8 cellular contexts compared by ENCODE assay signal in genomic region chr17:15340966-15341365, GRCh38. TPM values are rescaled to one million over a fixed set of nuclear protein-coding genes. Genes with fewer than 3 reads are reported as not detected.
A peak's percentile ranks its signal among the peaks of the same experiment; 100 is the strongest.
DNase-seq lines count a peak whose midpoint lies in the region; ATAC-seq and TF ChIP-seq lines count a peak whose summit lies in the region.

No MANE protein-coding gene starts in this region.

- H3K4me3 ChIP-seq in GM23338 (peak overlapping the region; percentile 87), hepatocyte (peak overlapping the region; percentile 40), rectal smooth muscle tissue (ENCODE audit: low read length) (peak overlapping the region; percentile 76)

- no peaks in the 10 kb centered on the region for H3K9me3 ChIP-seq in hepatocyte (ENCODE audit: low read depth)

- H3K4me1 ChIP-seq in GM23338 (ENCODE audit: insufficient read depth) (peaks cover 3% of the 10 kb centered on the region), hepatocyte (ENCODE audit: insufficient read depth) (peaks cover 3% of the 10 kb centered on the region), rectal smooth muscle tissue (ENCODE audit: control insufficient read depth, insufficient read depth, low read length) (peaks cover 3% of the 10 kb centered on the region)

- H3K27me3 ChIP-seq in GM23338 (ENCODE audit: insufficient read depth) (peaks cover 15% of the 10 kb centered on the region), hepatocyte (peaks cover 13% of the 10 kb centered on the region), rectal smooth muscle tissue (ENCODE audit: control insufficient read depth, insufficient read depth, low read length) (no peaks in the 10 kb centered on the region)

- H3K79me2 ChIP-seq in GM23338 (replicated peaks; ENCODE audit: insufficient read depth) (no peaks in the 10 kb centered on the region), hepatocyte (no peaks in the 10 kb centered on the region)

- DNase-seq in GM23338 (ENCODE audit: low spot score) (peak; percentile 60), hepatocyte (ENCODE audit: low spot score) (no peak), substantia nigra (lab: John Stamatoyannopoulos, UW) (no peak), OCI-M1 (lab: John Stamatoyannopoulos, UW) (no peak)
- no peak for DNase-seq in activated naive CD8-positive, alpha-beta T cell treated with anti-CD3 and anti-CD28 coated beads for 36 hours

- no peak overlapping the region for H3K9ac ChIP-seq in rectal smooth muscle tissue (ENCODE audit: low read length)

- H3K27me3 Mint-ChIP-seq in GM23338 (ENCODE audit: insufficient read depth, low read depth, poor library complexity) = peaks cover 5% of the 10 kb centered on the region
- peaks cover 70% of the 10 kb centered on the region for H3K27me3 Mint-ChIP-seq in activated naive CD8-positive, alpha-beta T cell treated with anti-CD3 and anti-CD28 coated beads for 36 hours

- ATAC-seq in GM23338 (peak; percentile 56), GM21786 (IDR thresholded peaks at IDR 0.05; ENCODE audit: unreplicated experiment) (no peak), HG03520 (IDR thresholded peaks at IDR 0.05; ENCODE audit: unreplicated experiment) (no peak)

- no peaks in the 10 kb centered on the region; the same call in 1 of the 2 replicates for H4K20me1 ChIP-seq in GM23338 (replicated peaks; ENCODE audit: insufficient read depth)
- no peaks in the 10 kb centered on the region for H4K20me1 ChIP-seq in hepatocyte (ENCODE audit: insufficient read depth, poor library complexity, severe bottlenecking)

- H3F3A ChIP-seq in GM23338 (replicated peaks; ENCODE audit: low read depth) = peaks cover 3% of the 10 kb centered on the region; the same call in 1 of the 2 replicates

- H3K4me1 Mint-ChIP-seq in GM23338 = peaks cover 7% of the 10 kb centered on the region; the same call in 2 of the 3 replicates
- H3K4me1 Mint-ChIP-seq in activated naive CD8-positive, alpha-beta T cell treated with anti-CD3 and anti-CD28 coated beads for 36 hours = peaks cover 10% of the 10 kb centered on the region

- peak overlapping the region; percentile 82 for H3K4me3 Mint-ChIP-seq in GM23338
- peak overlapping the region; percentile 54 for H3K4me3 Mint-ChIP-seq in activated naive CD8-positive, alpha-beta T cell treated with anti-CD3 and anti-CD28 coated beads for 36 hours

- H2AFZ ChIP-seq in GM23338 (peak overlapping the region; percentile 98), hepatocyte (peak overlapping the region; percentile 91)

- TF ChIP-seq CTCF in GM23338 (conservative IDR thresholded peaks at IDR 0.05; ENCODE audit: low read depth in 2 of 2) = no peak
- TF ChIP-seq CTCF in hepatocyte (IDR thresholded peaks at IDR 0.05; ENCODE audit: poor library complexity) = no peak

- WGBS in hepatocyte (ENCODE audit: low lambda C conversion rate, missing lambda C conversion rate) = 5% methylated on average over 19 of the region's 19 CpGs

- H3K27ac Mint-ChIP-seq in GM23338 = 0 out of 2 replicates have a peak overlapping the region, but pooled peaks have one; percentile 5
- H3K27ac Mint-ChIP-seq in activated naive CD8-positive, alpha-beta T cell treated with anti-CD3 and anti-CD28 coated beads for 36 hours = no peak overlapping the region

- no peak overlapping the region for H3K27ac ChIP-seq in GM23338 (ENCODE audit: low read depth)
- H3K27ac ChIP-seq in hepatocyte = no peak overlapping the region
- no peak overlapping the region for H3K27ac ChIP-seq in rectal smooth muscle tissue (ENCODE audit: low read depth, low read length)
- H3K27ac ChIP-seq in substantia nigra (ENCODE audit: low read depth, low read length, poor library complexity, severe bottlenecking) = no peak overlapping the region

- H3K9me3 Mint-ChIP-seq in GM23338 = peaks cover 10% of the 10 kb centered on the region; the same call in 2 of the 3 replicates
- H3K9me3 Mint-ChIP-seq in activated naive CD8-positive, alpha-beta T cell treated with anti-CD3 and anti-CD28 coated beads for 36 hours = peaks cover 3% of the 10 kb centered on the region

- H3K36me3 ChIP-seq in GM23338 (ENCODE audit: insufficient read depth) (no peaks in the 10 kb centered on the region), hepatocyte (replicated peaks; ENCODE audit: insufficient read depth, low read depth) (no peaks in the 10 kb centered on the region), rectal smooth muscle tissue (ENCODE audit: control insufficient read depth, insufficient read depth, low read length) (no peaks in the 10 kb centered on the region)

- H3K36me3 Mint-ChIP-seq in GM23338 (ENCODE audit: low read depth) = peaks cover 3% of the 10 kb centered on the region; the same call in 2 of the 3 replicates
- no peaks in the 10 kb centered on the region for H3K36me3 Mint-ChIP-seq in activated naive CD8-positive, alpha-beta T cell treated with anti-CD3 and anti-CD28 coated beads for 36 hours

- H3K9me2 ChIP-seq in GM23338 (ENCODE audit: insufficient read depth) (0 out of 2 replicates have a peak, but pooled peaks cover 3% of the 10 kb centered on the region), hepatocyte (replicated peaks; ENCODE audit: insufficient read depth) (no peaks in the 10 kb centered on the region)

- peak overlapping the region; percentile 95 for H3K4me2 ChIP-seq in GM23338
- peak overlapping the region; percentile 96 for H3K4me2 ChIP-seq in hepatocyte

TF ChIP-seq in GM23338, 12 proteins besides CTCF, POLR2A, EP300 and RAD21 (continues in another document):
- no peak for TF ChIP-seq ZNF462 (CRISPR knock-in tag; IDR thresholded peaks at IDR 0.05)
- TF ChIP-seq CREB1 (CRISPR knock-in tag; IDR thresholded peaks at IDR 0.05; ENCODE audit: low read depth) = no peak
- no peak for TF ChIP-seq STAT1 (IDR thresholded peaks at IDR 0.05; ENCODE audit: unreplicated experiment)

RNA-seq across cellular contexts. Expression of gene TEKT3, which starts 0.4 kb away (rescaled TPM):
- total RNA-seq in GM23338 (2014; rRNA removed; shearing (Covaris generic)) = 1.6 TPM in 2 replicates
- polyA plus RNA-seq in GM23338 (2016; fragmentation: Nextera tagmentation; extraction: Ambion mirVana) (2.0 and 2.5 TPM in 2 replicates), hepatocyte (0.41 and 0.45 TPM in 2 replicates)
- total RNA-seq in activated naive CD8-positive, alpha-beta T cell treated with anti-CD3 and anti-CD28 coated beads for 36 hours = not detected
- total RNA-seq in hepatocyte = 1.9 TPM in 1 of 2 replicates, not detected in the other
